ENCODE assay signal across 17 cellular contexts in the genomic region with DNA sequence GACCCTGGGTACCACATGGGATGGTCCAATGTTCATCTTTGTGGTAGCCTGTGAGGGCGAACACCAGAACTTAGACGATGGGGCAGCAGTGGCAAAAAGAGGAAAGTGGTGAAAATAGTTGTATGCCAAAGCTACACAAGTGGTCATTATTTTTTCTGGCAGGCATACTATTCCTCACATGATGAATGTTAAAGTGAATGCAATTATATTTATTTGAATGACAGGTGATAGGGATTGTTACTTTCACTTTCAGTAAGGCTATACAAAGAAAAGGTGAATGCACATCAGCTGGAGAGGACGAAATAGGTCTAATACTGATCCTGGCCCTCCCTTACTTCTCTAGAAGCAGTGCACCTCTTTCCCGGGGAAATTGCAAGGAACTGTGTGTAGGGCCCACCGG.
DNase-seq lines count a peak whose midpoint lies in the region; ATAC-seq and TF ChIP-seq lines count a peak whose summit lies in the region.
"Had no signal": no experiment of that assay in that cellular context is flagged by ENCODE, and none has a peak within 500 bp of the region (broad histone marks: within the 10 kb centered on the region; RNA-seq: fewer than 3 reads in every experiment).

No MANE protein-coding gene starts in this region.

- CTCF ChIA-PET in CD4-positive, alpha-beta memory T cell (lab: Charles Lee; ENCODE audit: partially characterized antibody), result no interaction called here
- CTCF ChIA-PET in Panc1 (lab: Charles Lee), result no interaction called here

- H3K4me3 ChIP-seq in CD4-positive, alpha-beta memory T cell (ENCODE audit: low read length in 2 of 2), result no peak overlapping the region
- H3K4me3 ChIP-seq in Panc1 (ENCODE audit: low read depth in 2 of 2, low read length in 2 of 2), result peak overlapping the region; percentile 16 to 21; a peak in 3 of 4 replicates
- H3K4me3 ChIP-seq in mucosa of descending colon, result no peak overlapping the region

- ATAC-seq in Panc1 (no peak), mucosa of descending colon (peak; percentile 14), GM21526 (IDR thresholded peaks at IDR 0.05; ENCODE audit: low FRiP score, unreplicated experiment) (no peak), GM19324 (IDR thresholded peaks at IDR 0.05; ENCODE audit: low FRiP score, unreplicated experiment) (no peak)

- H3K27ac Mint-ChIP-seq in CD4-positive, alpha-beta memory T cell, result no peak overlapping the region
- H3K27ac Mint-ChIP-seq: CD14-positive monocyte had no signal

- no peaks in the 10 kb centered on the region for H3K9me3 Mint-ChIP-seq in CD4-positive, alpha-beta memory T cell

- no peak overlapping the region for H3K27ac ChIP-seq in CD4-positive, alpha-beta memory T cell (ENCODE audit: low read depth, low read length)
- no peak overlapping the region for H3K27ac ChIP-seq in Panc1 (ENCODE audit: low read length)

- BruUV-seq in Panc1 (replicated peaks; lab: Mats Ljungman, UMichigan), result no TSS peak

- POLR2A ChIA-PET in CD4-positive, alpha-beta memory T cell (lab: Charles Lee; ENCODE audit: partially characterized antibody), result no interaction called here
- POLR2A ChIA-PET in Panc1 (lab: Charles Lee), result no interaction called here

- peaks cover 0 to 7% (median 7%) of the 10 kb centered on the region in 4 donors for H3K4me1 Mint-ChIP-seq in CD4-positive, alpha-beta memory T cell

- no peaks in the 10 kb centered on the region for H3K36me3 Mint-ChIP-seq in CD4-positive, alpha-beta memory T cell
- H3K36me3 Mint-ChIP-seq: CD14-positive monocyte had no signal

- intact Hi-C loops in CD4-positive, alpha-beta memory T cell (cut with micrococcal nuclease), result no loop called here
- intact Hi-C loops in Panc1 (cut with micrococcal nuclease; ENCODE audit: unreplicated experiment) (no loop called here), mucosa of descending colon (cut with DNase I, micrococcal nuclease) (no loop called here)

- no peak for DNase-seq in CD4-positive, alpha-beta memory T cell
- peak; percentile 42 for DNase-seq in DMS53 treated with DMSO at 0.1 percent for 48 hours (lab: John Stamatoyannopoulos, UW; ENCODE audit: unreplicated experiment)
- DNase-seq in Panc1 (ENCODE audit: low read depth, low spot score), result no peak
- no peak for DNase-seq in mucosa of descending colon
- no peak for DNase-seq in G401 (ENCODE audit: low spot score)
- DNase-seq: EL; NCI-H1048; NCI-H1436; NCI-H2081 treated with DMSO at 0.1 percent for 48 hours; NCI-H226; NCI-H524; NK-92 treated with Interleukin-12 subunit alpha and Interleukin-12 subunit beta, amount 100 ng/mL, for 24 hours; Right ventricle myocardium superior; SW 1271 had no signal

- no peaks in the 10 kb centered on the region for H3K27me3 Mint-ChIP-seq in CD4-positive, alpha-beta memory T cell

- peak overlapping the region in 6 of 8 donors; percentile 18 to 51 (median 23) for H3K4me3 Mint-ChIP-seq in CD4-positive, alpha-beta memory T cell
- H3K4me3 Mint-ChIP-seq: CD14-positive monocyte had no signal

- no peaks in the 10 kb centered on the region for H3K9me3 ChIP-seq in CD4-positive, alpha-beta memory T cell (ENCODE audit: control insufficient read depth in 1 of 2, low read length in 2 of 2)
- H3K9me3 ChIP-seq in Panc1 (ENCODE audit: control insufficient read depth, insufficient read depth, low read depth, low read length), result no peaks in the 10 kb centered on the region
- no peaks in the 10 kb centered on the region for H3K9me3 ChIP-seq in mucosa of descending colon

- no peaks in the 10 kb centered on the region for H3K36me3 ChIP-seq in CD4-positive, alpha-beta memory T cell (ENCODE audit: insufficient read depth, low read length)
- H3K36me3 ChIP-seq in Panc1 (ENCODE audit: control insufficient read depth, insufficient read depth, low read length) (no peaks in the 10 kb centered on the region), mucosa of descending colon (ENCODE audit: low read depth) (no peaks in the 10 kb centered on the region)

- TF ChIP-seq CTCF in Panc1 (IDR thresholded peaks at IDR 0.05) (no peak), mucosa of descending colon (IDR thresholded peaks at IDR 0.05) (no peak)

- no peaks in the 10 kb centered on the region for H3K4me1 ChIP-seq in CD4-positive, alpha-beta memory T cell (ENCODE audit: insufficient read depth, low read length)
- no peaks in the 10 kb centered on the region for H3K4me1 ChIP-seq in Panc1 (ENCODE audit: control insufficient read depth, insufficient read depth, low read length)
- no peaks in the 10 kb centered on the region for H3K4me1 ChIP-seq in mucosa of descending colon (ENCODE audit: low read depth)

- H3K27me3 ChIP-seq in CD4-positive, alpha-beta memory T cell (ENCODE audit: insufficient read depth, low read length), result no peaks in the 10 kb centered on the region
- H3K27me3 ChIP-seq in Panc1 (ENCODE audit: control insufficient read depth, insufficient read depth, low read length), result no peaks in the 10 kb centered on the region

- in situ Hi-C loops in Panc1 (cut with HindIII; ENCODE audit: low pct_unique_long_range_greater_than_20kb, low sequenced_read_pairs) (no loop called here), G401 (cut with HindIII; ENCODE audit: low sequenced_read_pairs) (no loop called here)

Comparison
In these comparisons a context has a peak if more than half of its experiments do, and no peak if none do; other contexts are left out.
1. H3K4me3 ChIP-seq: peak in Panc1 (2 of 2); none in CD4-positive, alpha-beta memory T cell (0 of 2) and mucosa of descending colon (single experiment).